In the genomic region with DNA sequence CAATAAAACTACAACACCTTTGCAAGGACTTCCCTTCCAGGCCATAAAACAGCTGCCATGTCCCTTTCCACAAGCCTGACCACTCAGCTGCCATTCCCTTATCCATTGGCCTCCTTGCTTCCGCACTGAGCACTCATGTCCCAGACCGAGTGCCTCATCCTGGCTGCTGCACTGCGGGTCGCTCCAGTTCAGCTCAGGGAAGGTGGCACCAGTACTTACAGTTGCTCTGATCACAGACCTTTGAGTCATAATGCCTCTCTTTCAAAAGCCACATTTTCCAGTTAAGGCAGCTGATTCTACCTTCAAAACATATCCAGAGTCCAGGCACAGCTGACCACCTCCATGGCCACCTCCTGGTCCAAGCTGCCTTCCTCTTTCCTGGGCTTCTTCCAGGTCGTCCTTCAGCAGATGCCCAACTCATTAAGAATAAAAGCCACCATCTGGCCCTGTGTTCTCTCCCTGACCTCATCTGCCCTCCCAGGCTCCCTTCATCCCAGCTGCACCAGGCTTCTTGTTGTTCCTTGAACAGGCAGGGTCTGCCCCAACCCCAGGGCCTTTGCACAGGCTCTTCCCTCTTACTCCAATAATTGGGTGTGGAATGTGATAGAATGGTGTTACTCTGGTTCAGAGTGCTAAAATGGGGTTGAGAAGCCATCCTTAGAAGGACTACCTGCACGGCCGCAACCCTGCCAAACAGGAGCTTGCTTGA, we compare ENCODE assay signal across 18 cellular contexts.
"Had no signal": no experiment of that assay in that cellular context is flagged by ENCODE, and none has a peak within 500 bp of the region (broad histone marks: within the 10 kb centered on the region; RNA-seq: fewer than 3 reads in every experiment).

No MANE protein-coding gene starts in this region.

- H3K27me3 ChIP-seq: ovary, uterus had no signal

- H3K4me1 Mint-ChIP-seq: naive thymus-derived CD8-positive, alpha-beta T cell had no signal

- H3K9me3 ChIP-seq: heart left ventricle, mucosa of descending colon, ovary, uterus had no signal

- H3K27ac ChIP-seq: foreskin keratinocyte, heart left ventricle, ovary, uterus had no signal

- H3K4me1 ChIP-seq: foreskin keratinocyte, uterus had no signal

- H3K4me3 Mint-ChIP-seq: dendritic cell treated with granulocyte-macrophage colony-stimulating factor and Interleukin-4, amounts not matched to agents 40 ng/mL and 50 ng/mL, for 4 days; naive thymus-derived CD8-positive, alpha-beta T cell; type B pancreatic cell had no signal

- FAIRE-seq: colon, endothelial cell of umbilical vein, islet of Langerhans, small intestine had no signal

- H3K36me3 ChIP-seq: heart left ventricle, ovary, uterus had no signal

- H3K9me3 Mint-ChIP-seq: dendritic cell treated with granulocyte-macrophage colony-stimulating factor and Interleukin-4, amounts not matched to agents 40 ng/mL and 50 ng/mL, for 4 days; naive thymus-derived CD8-positive, alpha-beta T cell; type B pancreatic cell had no signal

- H3K36me3 Mint-ChIP-seq: naive thymus-derived CD8-positive, alpha-beta T cell; type B pancreatic cell had no signal

- H3K4me3 ChIP-seq: heart left ventricle, mucosa of descending colon, ovary, uterus had no signal

- DNase-seq: erythroblast; foreskin keratinocyte; heart left ventricle; hippocampal formation; mucosa of descending colon; naive thymus-derived CD8-positive, alpha-beta T cell; ovary; right cardiac atrium; small intestine; stimulated activated CD4-positive, alpha-beta T cell treated with anti-CD3 and anti-CD28 coated beads, Interleukin-12 subunit alpha, Interleukin-12 subunit beta, amount 100 ng/mL, for 4 hours; stimulated activated naive CD4-positive, alpha-beta T cell treated with Interleukin-2 at 50 U/mL for 16 hours; uterus had no signal

- ATAC-seq: foreskin keratinocyte; heart left ventricle; left lobe of liver; mucosa of descending colon; naive thymus-derived CD8-positive, alpha-beta T cell; right cardiac atrium had no signal

- H3K27ac Mint-ChIP-seq: dendritic cell treated with granulocyte-macrophage colony-stimulating factor and Interleukin-4, amounts not matched to agents 40 ng/mL and 50 ng/mL, for 4 days; naive thymus-derived CD8-positive, alpha-beta T cell; type B pancreatic cell had no signal
